Comparison of ENCODE assay signal across 30 cellular contexts in genomic region chr7:44685723-44686122, GRCh38.
DNase-seq lines count a peak whose midpoint lies in the region; ATAC-seq and TF ChIP-seq lines count a peak whose summit lies in the region.
"Had no signal": no experiment of that assay in that cellular context is flagged by ENCODE, and none has a peak within 500 bp of the region (broad histone marks: within the 10 kb centered on the region; RNA-seq: fewer than 3 reads in every experiment).

No MANE protein-coding gene starts in this region.

- no peaks in the 10 kb centered on the region for H3K9me3 Mint-ChIP-seq in activated T-cell treated with anti-CD3 and anti-CD28 coated beads, Interleukin-2, amount 50 U/mL, for 72 hours
- no peaks in the 10 kb centered on the region for H3K9me3 Mint-ChIP-seq in activated T-helper 17 cell treated with anti-CD3 and anti-CD28 coated beads, Interleukin-2, amount 50 U/mL, for 72 hours
- H3K9me3 Mint-ChIP-seq: activated CD4-positive, alpha-beta T cell treated with anti-CD3 and anti-CD28 coated beads, Interleukin-2, amount 10 ng/mL, durations not matched to agents 24 days and 14 days; mesothelial cell of epicardium; WTC11 had no signal

- no peak for TF ChIP-seq CTCF in hepatocyte (IDR thresholded peaks at IDR 0.05; ENCODE audit: poor library complexity)

- no peaks in the 10 kb centered on the region for H3K9me3 ChIP-seq in hepatocyte (ENCODE audit: low read depth)
- H3K9me3 ChIP-seq: body of pancreas, SJCRH30 had no signal

- H3K27ac ChIP-seq in hepatocyte, result no peak overlapping the region
- H3K27ac ChIP-seq: body of pancreas, C4-2B, SJCRH30 had no signal

- DNase-seq in activated T-cell treated with anti-CD3 and anti-CD28 coated beads, Interleukin-2, amount 50 U/mL, for 72 hours, result no peak
- no peak for DNase-seq in activated T-cell treated with anti-CD3 and anti-CD28 coated beads for 4 hours
- DNase-seq in foreskin melanocyte, result peak; percentile 43
- peak; percentile 18 for DNase-seq in stromal cell of bone marrow (ENCODE audit: low read depth)
- DNase-seq in pons (ENCODE audit: low spot score), result no peak
- DNase-seq in DMS53 treated with DMSO at 0.1 percent for 48 hours (lab: John Stamatoyannopoulos, UW; ENCODE audit: unreplicated experiment), result no peak
- no peak for DNase-seq in hepatocyte (ENCODE audit: low spot score)
- DNase-seq: activated CD4-positive, alpha-beta T cell treated with anti-CD3 and anti-CD28 coated beads, Interleukin-2, amount 10 ng/mL, durations not matched to agents 24 days and 14 days; activated naive CD4-positive, alpha-beta T cell; activated T-cell treated with anti-CD3 and anti-CD28 coated beads, Interleukin-2, amount 50 U/mL, for 1 hour; body of pancreas; Calu3; dermis blood vessel endothelial cell; DND-41; GF-D8; NCI-H1417 treated with DMSO at 0.1 percent for 48 hours; NCI-H2081; NCI-H345; NCI-H774; SJCRH30; stimulated activated CD4-positive, alpha-beta T cell treated with anti-CD3 and anti-CD28 coated beads, Interleukin-4, amount 100 ng/mL, for 1 hour; substantia nigra; SW 1271; trophoblast cell had no signal

- no peak for ATAC-seq in activated T-cell treated with anti-CD3 and anti-CD28 coated beads, Interleukin-2, amount 50 U/mL, for 72 hours (replicated peaks in 1 of 2)
- no peak for ATAC-seq in activated T-helper 17 cell treated with anti-CD3 and anti-CD28 coated beads, Interleukin-2, amount 50 U/mL, for 72 hours (replicated peaks)
- ATAC-seq: body of pancreas, sciatic nerve, WTC11 had no signal

- peak overlapping the region; percentile 12 for H3K27ac Mint-ChIP-seq in activated T-cell treated with anti-CD3 and anti-CD28 coated beads, Interleukin-2, amount 50 U/mL, for 72 hours
- H3K27ac Mint-ChIP-seq in activated T-helper 17 cell treated with anti-CD3 and anti-CD28 coated beads, Interleukin-2, amount 50 U/mL, for 72 hours, result peak overlapping the region; percentile 45
- H3K27ac Mint-ChIP-seq: activated CD4-positive, alpha-beta T cell treated with anti-CD3 and anti-CD28 coated beads, Interleukin-2, amount 10 ng/mL, durations not matched to agents 24 days and 14 days; mesothelial cell of epicardium; progenitor cell of endocrine pancreas; WTC11 had no signal

- H3K79me2 ChIP-seq in hepatocyte, result no peaks in the 10 kb centered on the region

- H4K20me1 ChIP-seq in hepatocyte (ENCODE audit: insufficient read depth, poor library complexity, severe bottlenecking), result no peaks in the 10 kb centered on the region

- H3K27me3 Mint-ChIP-seq in activated T-cell treated with anti-CD3 and anti-CD28 coated beads, Interleukin-2, amount 50 U/mL, for 72 hours (ENCODE audit: low read depth), result no peaks in the 10 kb centered on the region
- no peaks in the 10 kb centered on the region for H3K27me3 Mint-ChIP-seq in activated T-helper 17 cell treated with anti-CD3 and anti-CD28 coated beads, Interleukin-2, amount 50 U/mL, for 72 hours
- H3K27me3 Mint-ChIP-seq: activated CD4-positive, alpha-beta T cell treated with anti-CD3 and anti-CD28 coated beads, Interleukin-2, amount 10 ng/mL, durations not matched to agents 24 days and 14 days; progenitor cell of endocrine pancreas had no signal

- no peaks in the 10 kb centered on the region for H3K4me1 ChIP-seq in hepatocyte (ENCODE audit: insufficient read depth)
- H3K4me1 ChIP-seq: body of pancreas, SJCRH30 had no signal

- no peak overlapping the region for H3K4me3 Mint-ChIP-seq in activated T-cell treated with anti-CD3 and anti-CD28 coated beads, Interleukin-2, amount 50 U/mL, for 72 hours
- no peak overlapping the region for H3K4me3 Mint-ChIP-seq in activated T-helper 17 cell treated with anti-CD3 and anti-CD28 coated beads, Interleukin-2, amount 50 U/mL, for 72 hours
- H3K4me3 Mint-ChIP-seq: activated CD4-positive, alpha-beta T cell treated with anti-CD3 and anti-CD28 coated beads, Interleukin-2, amount 10 ng/mL, durations not matched to agents 24 days and 14 days; mesothelial cell of epicardium; WTC11 had no signal

- peaks cover 5 to 19% of the 10 kb centered on the region in 2 donors for H3K36me3 Mint-ChIP-seq in activated T-cell treated with anti-CD3 and anti-CD28 coated beads, Interleukin-2, amount 50 U/mL, for 72 hours (ENCODE audit: insufficient read depth in 2 of 2)
- H3K36me3 Mint-ChIP-seq in activated T-helper 17 cell treated with anti-CD3 and anti-CD28 coated beads, Interleukin-2, amount 50 U/mL, for 72 hours (ENCODE audit: low read depth), result peaks cover 77% of the 10 kb centered on the region

- H3K4me2 ChIP-seq in hepatocyte, result no peak overlapping the region

- 65% methylated on average over 1 of the region's 1 CpG for WGBS in hepatocyte (ENCODE audit: low lambda C conversion rate, missing lambda C conversion rate)

- H3K27me3 ChIP-seq in hepatocyte, result no peaks in the 10 kb centered on the region
- H3K27me3 ChIP-seq: body of pancreas, SJCRH30 had no signal

- no peaks in the 10 kb centered on the region for H3K4me1 Mint-ChIP-seq in activated T-cell treated with anti-CD3 and anti-CD28 coated beads, Interleukin-2, amount 50 U/mL, for 72 hours (ENCODE audit: low read depth)
- H3K4me1 Mint-ChIP-seq in activated T-helper 17 cell treated with anti-CD3 and anti-CD28 coated beads, Interleukin-2, amount 50 U/mL, for 72 hours, result peaks cover 5% of the 10 kb centered on the region
- H3K4me1 Mint-ChIP-seq: activated CD4-positive, alpha-beta T cell treated with anti-CD3 and anti-CD28 coated beads, Interleukin-2, amount 10 ng/mL, durations not matched to agents 24 days and 14 days; mesothelial cell of epicardium; WTC11 had no signal

- no peak overlapping the region for H2AFZ ChIP-seq in hepatocyte

- no peak overlapping the region for H3K4me3 ChIP-seq in hepatocyte
- H3K4me3 ChIP-seq: body of pancreas, SJCRH30 had no signal

- no peaks in the 10 kb centered on the region for H3K36me3 ChIP-seq in hepatocyte (replicated peaks; ENCODE audit: insufficient read depth, low read depth)

- no peaks in the 10 kb centered on the region for H3K9me2 ChIP-seq in hepatocyte (replicated peaks; ENCODE audit: insufficient read depth)

Comparison
In these comparisons a context has a peak if more than half of its experiments do, and no peak if none do; other contexts are left out.
1. DNase-seq: peak in foreskin melanocyte (single experiment) and stromal cell of bone marrow (single experiment); none in activated T-cell treated with anti-CD3 and anti-CD28 coated beads, Interleukin-2, amount 50 U/mL, for 72 hours (0 of 2), activated T-cell treated with anti-CD3 and anti-CD28 coated beads for 4 hours (single experiment), pons (single experiment), DMS53 treated with DMSO at 0.1 percent for 48 hours (single experiment) and hepatocyte (single experiment).